In genomic region chr13:41200126-41200525, GRCh38 we compare ENCODE assay signal across 18 cellular contexts. TPM values are rescaled to one million over a fixed set of nuclear protein-coding genes. Genes with fewer than 3 reads are reported as not detected.
DNase-seq lines count a peak whose midpoint lies in the region; ATAC-seq, FAIRE-seq and TF ChIP-seq lines count a peak whose summit lies in the region.
"Had no signal": no experiment of that assay in that cellular context is flagged by ENCODE, and none has a peak within 500 bp of the region (broad histone marks: within the 10 kb centered on the region; RNA-seq: fewer than 3 reads in every experiment).

No MANE protein-coding gene starts in this region.

- H3K9me3 Mint-ChIP-seq in activated B cell treated with CpG ODN at 0.5 μM for 24 hours (peaks cover 3% of the 10 kb centered on the region), naive B cell (peaks cover 0 to 4% (median 0%) of the 10 kb centered on the region in 7 donors), mesothelial cell of epicardium (no peaks in the 10 kb centered on the region)
- H3K9me3 Mint-ChIP-seq: CD8-positive, alpha-beta memory T cell had no signal

- H3K9me3 ChIP-seq in right lobe of liver (no peaks in the 10 kb centered on the region), transverse colon (no peaks in the 10 kb centered on the region)
- H3K9me3 ChIP-seq: BE2C, SJSA1 had no signal

- no peak for ATAC-seq in activated B cell treated with CpG ODN at 0.5 μM for 24 hours (ENCODE audit: low read depth)
- ATAC-seq in naive B cell (ENCODE audit: low read depth in 2 of 2) = no peak
- ATAC-seq in right lobe of liver = no peak
- ATAC-seq: HCT116 had no signal

- 78% methylated on average over 4 of the region's 4 CpGs for WGBS in right lobe of liver (ENCODE audit: insufficient coverage, low coverage, low lambda C conversion rate, missing lambda C conversion rate)
- 89 to 90% methylated on average over 4 of the region's 4 CpGs for WGBS in transverse colon (ENCODE audit: low coverage in 1 of 2), 2 donors

- H3K36me3 Mint-ChIP-seq in activated B cell treated with CpG ODN at 0.5 μM for 24 hours (ENCODE audit: low read depth) (no peaks in the 10 kb centered on the region), naive B cell (no peaks in the 10 kb centered on the region), mesothelial cell of epicardium (no peaks in the 10 kb centered on the region)
- H3K36me3 Mint-ChIP-seq: CD8-positive, alpha-beta memory T cell had no signal

- no peak for DNase-seq in AG09319 (ENCODE audit: extremely low read depth, low read depth)
- no peak for DNase-seq in GM19239 (ENCODE audit: insufficient read length, low spot score)
- DNase-seq in activated B cell treated with CpG ODN at 0.5 μM for 24 hours = no peak
- no peak for DNase-seq in naive B cell
- DNase-seq in G401 (ENCODE audit: low spot score) = no peak
- DNase-seq in right lobe of liver = no peak
- no peak for DNase-seq in transverse colon
- no peak for DNase-seq in mesothelial cell of epicardium (ENCODE audit: low spot score in 2 of 2, unreplicated experiment in 2 of 2)
- DNase-seq: BE2C; CD8-positive, alpha-beta memory T cell; NCI-H1048; NCI-H2081 treated with DMSO at 0.1 percent for 48 hours; SW 1271 had no signal

- H3K36me3 ChIP-seq in right lobe of liver = no peaks in the 10 kb centered on the region
- H3K36me3 ChIP-seq in transverse colon = no peaks in the 10 kb centered on the region
- H3K36me3 ChIP-seq: BE2C, SJSA1 had no signal

- POLR2A ChIA-PET in activated B cell treated with CpG ODN at 0.5 μM for 24 hours (lab: Charles Lee) = no interaction called here

- no peak for TF ChIP-seq EP300 in transverse colon (IDR thresholded peaks at IDR 0.05; ENCODE audit: low read depth)

- H3K4me3 Mint-ChIP-seq in activated B cell treated with CpG ODN at 0.5 μM for 24 hours = peak overlapping the region; percentile 55
- peak overlapping the region in 5 of 8 donors; percentile 4 to 75 (median 34) for H3K4me3 Mint-ChIP-seq in naive B cell
- H3K4me3 Mint-ChIP-seq in mesothelial cell of epicardium = no peak overlapping the region
- H3K4me3 Mint-ChIP-seq: CD8-positive, alpha-beta memory T cell had no signal

- TF ChIP-seq POLR2A in right lobe of liver (IDR thresholded peaks at IDR 0.05) (no peak), transverse colon (IDR thresholded peaks at IDR 0.05) (no peak)

- in situ Hi-C loops in G401 (cut with HindIII; ENCODE audit: low sequenced_read_pairs) (no loop called here), transverse colon (cut with MboI; ENCODE audit: low pct_ligation_motif_present in 1 of 4, low pct_unique_long_range_greater_than_20kb in 1 of 4, low sequenced_read_pairs in 3 of 4) (no loop called here)

- CTCF ChIA-PET in activated B cell treated with CpG ODN at 0.5 μM for 24 hours (lab: Charles Lee) = no interaction called here

- H3K27me3 Mint-ChIP-seq in activated B cell treated with CpG ODN at 0.5 μM for 24 hours (no peaks in the 10 kb centered on the region), naive B cell (no peaks in the 10 kb centered on the region), mesothelial cell of epicardium (ENCODE audit: low read depth) (no peaks in the 10 kb centered on the region)
- H3K27me3 Mint-ChIP-seq: CD8-positive, alpha-beta memory T cell had no signal

- no peak overlapping the region for H3K4me3 ChIP-seq in right lobe of liver
- H3K4me3 ChIP-seq in transverse colon = no peak overlapping the region
- H3K4me3 ChIP-seq: SJSA1 had no signal

- TF ChIP-seq CTCF in AG09319 (IDR thresholded peaks at IDR 0.05; ENCODE audit: low read depth, low read length) = peak; percentile 57
- no peak for TF ChIP-seq CTCF in activated B cell treated with CpG ODN at 0.5 μM for 24 hours (IDR thresholded peaks at IDR 0.05)
- TF ChIP-seq CTCF in right lobe of liver (IDR thresholded peaks at IDR 0.05) = no peak
- no peak for TF ChIP-seq CTCF in transverse colon (IDR thresholded peaks at IDR 0.05)
- no peak for TF ChIP-seq CTCF in mesothelial cell of epicardium (IDR thresholded peaks at IDR 0.05; ENCODE audit: unreplicated experiment)

- H3K27ac Mint-ChIP-seq in activated B cell treated with CpG ODN at 0.5 μM for 24 hours = peak overlapping the region; percentile 87
- peak overlapping the region in 5 of 6 donors; percentile 98 for H3K27ac Mint-ChIP-seq in naive B cell
- no peak overlapping the region for H3K27ac Mint-ChIP-seq in mesothelial cell of epicardium
- H3K27ac Mint-ChIP-seq: CD8-positive, alpha-beta memory T cell had no signal

- H3K27ac ChIP-seq in right lobe of liver (no peak overlapping the region), transverse colon (no peak overlapping the region)
- H3K27ac ChIP-seq: RWPE1, SJSA1 had no signal

- intact Hi-C loops in activated B cell treated with CpG ODN at 0.5 μM for 24 hours (cut with micrococcal nuclease) = no loop called here
- intact Hi-C loops in right lobe of liver (cut with DNase I) = no loop called here
- intact Hi-C loops in transverse colon (cut with DNase I; ENCODE audit: low total_unique reads) = no loop called here

- peak; percentile 67 for FAIRE-seq in GM19239 (lab: Jason Lieb, UNC)
- FAIRE-seq: D721Med, G401.6 had no signal

- H3K27me3 ChIP-seq in right lobe of liver (no peaks in the 10 kb centered on the region), transverse colon (no peaks in the 10 kb centered on the region)
- H3K27me3 ChIP-seq: BE2C, SJSA1 had no signal

- H3K4me1 ChIP-seq in right lobe of liver = no peaks in the 10 kb centered on the region
- H3K4me1 ChIP-seq in transverse colon = no peaks in the 10 kb centered on the region
- H3K4me1 ChIP-seq: BE2C, SJSA1 had no signal

- H3K4me1 Mint-ChIP-seq in activated B cell treated with CpG ODN at 0.5 μM for 24 hours (peaks cover 44% of the 10 kb centered on the region), naive B cell (peaks cover 31 to 37% (median 31%) of the 10 kb centered on the region in 3 donors), mesothelial cell of epicardium (no peaks in the 10 kb centered on the region)
- H3K4me1 Mint-ChIP-seq: CD8-positive, alpha-beta memory T cell had no signal

RNA-seq across cellular contexts. Expression of gene KBTBD7, which starts 5.8 kb away (rescaled TPM):
- 5.2 and 6.4 TPM in 2 replicates for total RNA-seq in activated B cell treated with CpG ODN at 0.5 μM for 24 hours
- polyA plus RNA-seq in naive B cell (ENCODE audit: low read depth in 6 of 6) = 10 to 100 TPM in 1 of 6 donors, 1 to 10 TPM in 5; 3.4 to 11.7 (median 6.9) TPM
- total RNA-seq in G401 (2014; rRNA removed; shearing (Covaris generic)) = 7.5 and 7.9 TPM in 2 replicates
- 1 to 10 TPM; 3.0 to 6.7 (median 5.5) TPM for total RNA-seq in right lobe of liver
- 1 to 10 TPM in 3 of 4 donors, under 1 TPM in 1; 0.75 to 7.6 (median 4.2) TPM for total RNA-seq in transverse colon
- 10.7 to 11.7 TPM (median 11.1 TPM) in 3 replicates for total RNA-seq in mesothelial cell of epicardium
